17 cellular contexts compared by ENCODE assay signal in the genomic region with DNA sequence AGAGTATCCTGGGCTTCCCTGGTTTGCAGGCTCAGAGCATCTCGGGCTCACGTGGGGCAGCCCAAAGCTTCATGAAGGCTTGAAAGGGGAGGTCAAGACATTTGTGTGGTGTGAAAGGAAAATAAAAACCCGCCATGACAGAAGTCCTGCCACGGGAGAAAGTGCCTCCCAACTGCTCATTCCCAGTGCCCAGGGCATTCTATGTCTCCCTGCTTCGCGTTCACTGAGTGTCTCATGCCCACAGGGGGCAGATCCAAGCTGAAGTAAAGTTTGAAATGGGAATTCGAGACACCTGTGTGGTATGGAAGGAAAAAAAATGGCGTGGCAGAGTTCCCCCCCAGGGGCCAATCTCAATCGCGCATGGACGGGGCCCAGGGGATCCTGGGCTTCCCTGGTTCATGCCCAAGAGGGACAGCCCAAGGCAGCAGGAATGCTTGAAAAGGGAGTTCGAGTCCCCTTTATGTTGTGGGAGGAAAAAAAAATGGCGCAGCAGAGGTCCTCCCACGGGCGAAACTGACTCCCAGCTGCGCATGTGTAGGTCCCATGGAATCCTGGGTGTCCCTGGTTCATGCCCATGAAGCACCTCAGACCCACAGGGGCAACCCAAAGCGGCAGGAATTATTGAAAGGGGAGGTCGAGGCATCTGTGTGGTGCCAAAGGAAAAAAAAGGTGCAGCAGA.
DNase-seq lines count a peak whose midpoint lies in the region; ATAC-seq, FAIRE-seq and TF ChIP-seq lines count a peak whose summit lies in the region.
"Had no signal": no experiment of that assay in that cellular context is flagged by ENCODE, and none has a peak within 500 bp of the region (broad histone marks: within the 10 kb centered on the region; RNA-seq: fewer than 3 reads in every experiment).

No MANE protein-coding gene starts in this region.

- H3K4me3 ChIP-seq in kidney (ENCODE audit: low read length in 2 of 2): no peak overlapping the region
- no peak overlapping the region for H3K4me3 ChIP-seq in stomach

- TF ChIP-seq EP300 in stomach (IDR thresholded peaks at IDR 0.05): no peak

- H3K27me3 ChIP-seq in stomach: no peaks in the 10 kb centered on the region

- no peak overlapping the region for H3K9ac ChIP-seq in kidney (ENCODE audit: low read length in 2 of 2)

- no peak overlapping the region for H3K27ac Mint-ChIP-seq in natural killer cell treated with Interleukin-12 subunit alpha and Interleukin-12 subunit beta and Interleukin-15 and Interleukin-18, amount 100 ng/mL, for 72 hours
- H3K27ac Mint-ChIP-seq: CD8-positive, alpha-beta T cell had no signal

- FAIRE-seq in kidney (lab: Jason Lieb, UNC): no peak
- FAIRE-seq: H54, RCC 7860 had no signal

- no peak for TF ChIP-seq POLR2A in stomach (IDR thresholded peaks at IDR 0.05)

- DNase-seq in AG20443 (ENCODE audit: low spot score): peak; percentile 1
- peak; percentile 1 for DNase-seq in GM13977 (ENCODE audit: low spot score)
- peak; percentile 32 for DNase-seq in kidney
- peak; percentile 16 for DNase-seq in stomach
- DNase-seq in NCI-H510A (lab: John Stamatoyannopoulos, UW): no peak
- DNase-seq in natural killer cell treated with Interleukin-12 subunit alpha and Interleukin-12 subunit beta and Interleukin-15 and Interleukin-18, amount 100 ng/mL, for 72 hours (ENCODE audit: low spot score): no peak
- DNase-seq in NCI-H2171 (lab: John Stamatoyannopoulos, UW): no peak
- DNase-seq: CD8-positive, alpha-beta T cell; IMR-90; Kasumi-1; NCI-H1105 treated with DMSO at 0.1 percent for 48 hours; NCI-H187; NCI-H446 treated with DMSO at 0.1 percent for 48 hours; NCI-H82; SIG-M5 had no signal

- H3K36me3 Mint-ChIP-seq in natural killer cell treated with Interleukin-12 subunit alpha and Interleukin-12 subunit beta and Interleukin-15 and Interleukin-18, amount 100 ng/mL, for 72 hours: peaks cover 24% of the 10 kb centered on the region

- H3K4me3 Mint-ChIP-seq in natural killer cell treated with Interleukin-12 subunit alpha and Interleukin-12 subunit beta and Interleukin-15 and Interleukin-18, amount 100 ng/mL, for 72 hours: no peak overlapping the region
- H3K4me3 Mint-ChIP-seq: CD8-positive, alpha-beta T cell had no signal

- in situ Hi-C loops in GM13977 (cut with MboI; ENCODE audit: low pct_unique_long_range_greater_than_20kb, low sequenced_read_pairs, unreplicated experiment): no loop called here

- H3K4me1 Mint-ChIP-seq in natural killer cell treated with Interleukin-12 subunit alpha and Interleukin-12 subunit beta and Interleukin-15 and Interleukin-18, amount 100 ng/mL, for 72 hours (ENCODE audit: low read depth in 2 of 2): no peaks in the 10 kb centered on the region

- H3K36me3 ChIP-seq in kidney (ENCODE audit: control insufficient read depth in 1 of 2, insufficient read depth in 2 of 2, low read length in 2 of 2) (no peaks in the 10 kb centered on the region), stomach (no peaks in the 10 kb centered on the region)

- no peak for ATAC-seq in natural killer cell treated with Interleukin-12 subunit alpha and Interleukin-12 subunit beta and Interleukin-15 and Interleukin-18, amount 100 ng/mL, for 72 hours
- ATAC-seq: CD8-positive, alpha-beta T cell had no signal

- TF ChIP-seq CTCF in GM13977 (IDR thresholded peaks at IDR 0.05; ENCODE audit: extremely low read depth, insufficient read depth, missing control alignments): no peak
- TF ChIP-seq CTCF in kidney (IDR thresholded peaks at IDR 0.05; ENCODE audit: borderline replicate concordance, extremely low read depth, insufficient read depth): no peak
- TF ChIP-seq CTCF in stomach (IDR thresholded peaks at IDR 0.05): no peak

- H3K27ac ChIP-seq in kidney (ENCODE audit: low read depth in 2 of 2, low read length in 2 of 2) (no peak overlapping the region), stomach (no peak overlapping the region)

- 63 to 71% (median 64%) methylated on average over 18 of the region's 18 CpGs for WGBS in stomach, 5 donors

- peaks cover 0 to 39% of the 10 kb centered on the region in 2 donors for H3K9me3 ChIP-seq in kidney (ENCODE audit: control insufficient read depth in 1 of 2, low read length in 2 of 2)
- peaks cover 34 to 100% (median 99%) of the 10 kb centered on the region in 4 donors for H3K9me3 ChIP-seq in stomach

- intact Hi-C loops in kidney (cut with DNase I) (no loop called here), stomach (cut with DNase I; ENCODE audit: low total_unique reads) (no loop called here)

- peaks cover 21% of the 10 kb centered on the region for H3K9me3 Mint-ChIP-seq in natural killer cell treated with Interleukin-12 subunit alpha and Interleukin-12 subunit beta and Interleukin-15 and Interleukin-18, amount 100 ng/mL, for 72 hours

- no peaks in the 10 kb centered on the region for H3K4me1 ChIP-seq in kidney (ENCODE audit: control insufficient read depth in 1 of 2, insufficient read depth in 1 of 2, low read depth in 1 of 2, low read length in 2 of 2)
- no peaks in the 10 kb centered on the region for H3K4me1 ChIP-seq in stomach

- no peaks in the 10 kb centered on the region for H3K27me3 Mint-ChIP-seq in natural killer cell treated with Interleukin-12 subunit alpha and Interleukin-12 subunit beta and Interleukin-15 and Interleukin-18, amount 100 ng/mL, for 72 hours

Comparison
In these comparisons a context has a peak if more than half of its experiments do, and no peak if none do; other contexts are left out.
1. DNase-seq: peak in AG20443 (single experiment), GM13977 (single experiment), kidney (single experiment) and stomach (single experiment); none in NCI-H510A (single experiment), natural killer cell treated with Interleukin-12 subunit alpha and Interleukin-12 subunit beta and Interleukin-15 and Interleukin-18, amount 100 ng/mL, for 72 hours (single experiment) and NCI-H2171 (single experiment).